Comparison of ENCODE assay signal across 10 cellular contexts in the genomic region with DNA sequence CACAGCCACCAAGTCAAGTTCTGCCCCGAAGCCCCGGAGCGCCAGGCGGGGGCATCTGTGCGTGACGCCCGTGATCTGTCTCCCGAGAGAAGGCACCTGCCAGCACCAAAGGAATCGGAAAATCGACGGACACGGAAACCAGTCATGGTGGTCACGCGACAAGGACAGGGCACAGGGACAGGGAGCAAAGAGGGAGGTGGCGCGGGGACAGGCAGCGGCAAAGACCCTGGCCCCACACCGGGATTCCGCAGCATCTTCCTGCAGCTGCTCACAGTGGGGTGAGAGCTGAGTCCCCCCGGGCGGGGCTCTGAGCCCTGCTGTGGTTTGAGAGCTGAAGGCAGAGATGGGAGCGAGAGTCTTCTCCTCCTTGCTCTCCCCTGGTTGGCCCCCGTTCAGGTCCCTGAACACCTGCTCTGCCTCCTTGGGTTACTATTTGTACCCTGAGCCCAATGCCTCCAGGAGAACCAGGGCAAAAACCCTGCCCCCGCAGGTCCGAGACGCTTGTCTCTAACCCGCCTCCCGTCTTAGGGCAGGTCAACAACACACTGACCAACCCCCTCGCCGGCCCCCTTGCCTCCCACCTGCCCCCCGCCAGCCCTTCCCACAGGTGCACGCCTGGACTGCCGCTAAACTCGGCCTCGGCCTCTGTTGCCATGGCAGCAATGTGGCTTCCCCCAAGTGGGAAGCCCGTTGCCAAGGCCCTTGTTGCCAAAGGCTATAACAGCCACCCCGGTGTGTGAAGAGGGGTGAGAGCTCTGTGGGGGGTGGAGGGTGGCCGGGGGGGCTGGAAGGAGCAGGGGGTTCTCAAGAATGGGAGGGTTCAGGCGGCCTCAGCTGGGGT. TPM values are rescaled to one million over a fixed set of nuclear protein-coding genes. Genes with fewer than 3 reads are reported as not detected.
DNase-seq lines count a peak whose midpoint lies in the region; ATAC-seq and TF ChIP-seq lines count a peak whose summit lies in the region.
"Had no signal": no experiment of that assay in that cellular context is flagged by ENCODE, and none has a peak within 500 bp of the region (broad histone marks: within the 10 kb centered on the region; RNA-seq: fewer than 3 reads in every experiment).

No MANE protein-coding gene starts in this region.

- no peak overlapping the region for H3K4me3 ChIP-seq in colonic mucosa
- no peak overlapping the region for H3K4me3 ChIP-seq in skeletal muscle satellite cell (ENCODE audit: low read length)
- no peak overlapping the region for H3K4me3 ChIP-seq in SJCRH30
- H3K4me3 ChIP-seq: psoas muscle had no signal

- no peaks in the 10 kb centered on the region for H3K36me3 ChIP-seq in colonic mucosa
- H3K36me3 ChIP-seq in skeletal muscle satellite cell (ENCODE audit: insufficient read depth, low read length), result no peaks in the 10 kb centered on the region
- no peaks in the 10 kb centered on the region for H3K36me3 ChIP-seq in SJCRH30

- DNase-seq in DMS 273 (lab: John Stamatoyannopoulos, UW; ENCODE audit: unreplicated experiment), result peak; percentile 30
- no peak for DNase-seq in DMS 273 treated with DMSO at 0.1 percent for 48 hours (lab: John Stamatoyannopoulos, UW)
- peak; percentile 83 for DNase-seq in NCI-H146 (lab: John Stamatoyannopoulos, UW)
- no peak for DNase-seq in colonic mucosa
- DNase-seq in AG08395 (ENCODE audit: low spot score), result no peak
- no peak for DNase-seq in SJCRH30

- H3K27ac ChIP-seq in colonic mucosa (peak overlapping the region; percentile 80), SJCRH30 (no peak overlapping the region)
- H3K27ac ChIP-seq: 22Rv1, psoas muscle had no signal

- H3K4me2 ChIP-seq in skeletal muscle satellite cell (ENCODE audit: low read length), result peak overlapping the region; percentile 28

- TF ChIP-seq CTCF in colonic mucosa (IDR thresholded peaks at IDR 0.05), result no peak

- no peaks in the 10 kb centered on the region for H3K27me3 ChIP-seq in colonic mucosa
- peaks cover 43% of the 10 kb centered on the region for H3K27me3 ChIP-seq in skeletal muscle satellite cell (ENCODE audit: control insufficient read depth, insufficient read depth, low read length)
- no peaks in the 10 kb centered on the region for H3K27me3 ChIP-seq in SJCRH30

- intact Hi-C loops in colonic mucosa (cut with DNase I), result loop anchor here (5.0 kb wide), 1 partner anchor 64 kb away; no protein-coding TSS in a partner anchor

- H3K9ac ChIP-seq in colonic mucosa (ENCODE audit: low read depth in 2 of 2, low read length in 2 of 2) (peak overlapping the region; percentile 43 to 77), skeletal muscle satellite cell (ENCODE audit: low read depth, low read length) (no peak overlapping the region)

- no peak for ATAC-seq in HG03025 (IDR thresholded peaks at IDR 0.05; ENCODE audit: low FRiP score, unreplicated experiment)

- no peaks in the 10 kb centered on the region for H3K9me3 ChIP-seq in colonic mucosa
- no peaks in the 10 kb centered on the region for H3K9me3 ChIP-seq in skeletal muscle satellite cell (replicated peaks; ENCODE audit: low read length)
- no peaks in the 10 kb centered on the region for H3K9me3 ChIP-seq in SJCRH30 (replicated peaks)
- H3K9me3 ChIP-seq: psoas muscle had no signal

- H3K4me1 ChIP-seq in colonic mucosa, result peaks cover 19% of the 10 kb centered on the region
- peaks cover 22% of the 10 kb centered on the region for H3K4me1 ChIP-seq in skeletal muscle satellite cell (ENCODE audit: control insufficient read depth, insufficient read depth, low read length)
- H3K4me1 ChIP-seq in SJCRH30, result peaks cover 8% of the 10 kb centered on the region

RNA-seq across cellular contexts. Expression of gene ABR, which starts 56.2 kb away (rescaled TPM):
- 100 to 1,000 TPM; 243 to 326 TPM for total RNA-seq in colonic mucosa
- 45.9 and 69.0 TPM in 2 replicates for total RNA-seq in skeletal muscle satellite cell (2012; rRNA removed)
- 5.6 and 7.0 TPM in 2 replicates for total RNA-seq in SJCRH30 (2014; rRNA removed; shearing (Covaris generic))

Comparison
In these comparisons a context has a peak if more than half of its experiments do, and no peak if none do; other contexts are left out.
1. DNase-seq: peak in DMS 273 (single experiment) and NCI-H146 (single experiment); none in DMS 273 treated with DMSO at 0.1 percent for 48 hours (single experiment), colonic mucosa (single experiment), AG08395 (single experiment) and SJCRH30 (0 of 2).
2. RNA of gene ABR, which starts 56.2 kb away (total RNA-seq): 243 to 326 TPM in colonic mucosa; 5.6 to 7.0 TPM in SJCRH30; every median in the first group is over 10 times any median in the second.